In genomic region chr6:28632326-28632851, GRCh38 we compare ENCODE assay signal across 19 cellular contexts.
"Had no signal": no experiment of that assay in that cellular context is flagged by ENCODE, and none has a peak within 500 bp of the region (broad histone marks: within the 10 kb centered on the region; RNA-seq: fewer than 3 reads in every experiment).

No MANE protein-coding gene starts in this region.

- H3K4me3 ChIP-seq: coronary artery, heart left ventricle, lung, sigmoid colon, skin epidermis had no signal

- ATAC-seq: heart left ventricle; left colon; left ventricle myocardium superior; stimulated activated naive B cell treated with anti-CD40 and anti-IgM and Interleukin-4, amounts not matched to agents 10 μg/mL and 1 μg/mL and 100 μg/mL, for 72 hours had no signal

- H3K9me3 ChIP-seq: sigmoid colon had no signal

- DNase-seq: effector CD4-positive, alpha-beta T cell; endodermal cell; heart left ventricle; hippocampal formation; left colon; left ventricle myocardium superior; mesenchymal stem cell; naive B cell; nephron progenitor cell; sigmoid colon; stimulated activated CD4-positive, alpha-beta T cell treated with anti-CD3 and anti-CD28 coated beads, Interleukin-2, amount 100 ng/mL, for 24 hours; stimulated activated CD4-positive, alpha-beta T cell treated with anti-CD3 and anti-CD28 coated beads, Interleukin-4, amount 100 ng/mL, for 4 hours; stimulated activated naive B cell treated with anti-CD40 and anti-IgM and Interleukin-4, amounts not matched to agents 10 μg/mL and 1 μg/mL and 100 μg/mL, for 72 hours had no signal

- FAIRE-seq: endothelial cell of umbilical vein, frontal cortex, urothelium cell line had no signal

- H3K36me3 ChIP-seq: heart left ventricle, sigmoid colon had no signal

- H3K27ac ChIP-seq: coronary artery, heart left ventricle, sigmoid colon, skin epidermis had no signal
